12 cellular contexts compared by ENCODE assay signal in the genomic region with DNA sequence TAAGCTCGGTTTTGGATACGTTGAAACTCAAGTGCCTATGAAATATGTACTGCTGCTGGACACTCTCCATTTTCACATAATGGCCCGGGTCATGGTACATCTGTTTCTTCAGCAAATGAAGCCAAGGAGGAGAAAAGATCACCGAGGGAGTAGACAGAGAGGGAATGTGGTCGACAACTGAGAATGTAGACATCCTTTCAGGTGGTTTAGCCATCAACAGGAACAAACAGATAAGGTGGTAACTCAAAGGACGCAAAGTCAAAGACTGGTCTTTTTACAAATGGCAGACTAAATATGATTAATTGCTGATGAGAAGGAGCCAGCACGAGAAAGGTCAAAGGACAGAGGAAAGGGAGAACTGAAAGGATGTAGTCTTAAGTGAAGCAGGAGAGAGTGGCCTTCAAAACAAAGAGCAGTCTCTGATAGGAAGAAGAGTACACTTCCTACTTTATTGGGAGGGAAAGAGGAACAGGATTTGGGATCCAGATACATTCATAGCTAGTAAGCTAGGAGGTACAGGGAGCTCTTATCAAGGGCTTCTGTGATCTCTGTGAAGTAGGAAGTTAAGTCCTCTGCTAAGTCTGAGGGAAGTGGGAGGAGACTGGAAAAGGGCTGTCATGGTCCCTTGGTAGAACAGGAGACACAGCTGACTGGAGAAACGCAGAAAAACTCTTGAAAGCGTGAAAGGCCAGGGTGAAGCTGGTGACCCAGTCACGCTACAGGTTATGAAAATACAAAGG. TPM values are rescaled to one million over a fixed set of nuclear protein-coding genes. Genes with fewer than 3 reads are reported as not detected.
A peak's percentile ranks its signal among the peaks of the same experiment; 100 is the strongest.
DNase-seq lines count a peak whose midpoint lies in the region; ATAC-seq and TF ChIP-seq lines count a peak whose summit lies in the region.
"Had no signal": no experiment of that assay in that cellular context is flagged by ENCODE, and none has a peak within 500 bp of the region (broad histone marks: within the 10 kb centered on the region; RNA-seq: fewer than 3 reads in every experiment).

No MANE protein-coding gene starts in this region.

- H3K4me1 Mint-ChIP-seq in stimulated activated naive B cell treated with anti-CD40 and anti-IgM and Interleukin-4, amounts not matched to agents 10 μg/mL and 1 μg/mL and 100 μg/mL, for 72 hours, result peaks cover 34 to 54% of the 10 kb centered on the region in 2 donors
- H3K4me1 Mint-ChIP-seq in activated T-cell treated with anti-CD3 and anti-CD28 coated beads, Interleukin-2, amount 50 U/mL, for 72 hours (ENCODE audit: low read depth), result no peaks in the 10 kb centered on the region

- H3K36me3 Mint-ChIP-seq in stimulated activated naive B cell treated with anti-CD40 and anti-IgM and Interleukin-4, amounts not matched to agents 10 μg/mL and 1 μg/mL and 100 μg/mL, for 72 hours, result peaks cover 39 to 50% of the 10 kb centered on the region in 2 donors
- H3K36me3 Mint-ChIP-seq in activated T-cell treated with anti-CD3 and anti-CD28 coated beads, Interleukin-2, amount 50 U/mL, for 72 hours (ENCODE audit: insufficient read depth in 2 of 2), result peaks cover 1 to 20% of the 10 kb centered on the region in 2 donors

- H3K4me3 Mint-ChIP-seq in stimulated activated naive B cell treated with anti-CD40 and anti-IgM and Interleukin-4, amounts not matched to agents 10 μg/mL and 1 μg/mL and 100 μg/mL, for 72 hours, result peak overlapping the region; percentile 43 to 54
- H3K4me3 Mint-ChIP-seq in activated T-cell treated with anti-CD3 and anti-CD28 coated beads, Interleukin-2, amount 50 U/mL, for 72 hours, result no peak overlapping the region
- H3K4me3 Mint-ChIP-seq: activated T-helper 17 cell treated with anti-CD3 and anti-CD28 coated beads, Interleukin-2, amount 50 U/mL, for 72 hours; naive thymus-derived CD4-positive, alpha-beta T cell had no signal

- peak; percentile 61 for ATAC-seq in HG02763 (IDR thresholded peaks at IDR 0.05; ENCODE audit: unreplicated experiment)
- peak; percentile 87 to 88 for ATAC-seq in stimulated activated naive B cell treated with anti-CD40 and anti-IgM and Interleukin-4, amounts not matched to agents 10 μg/mL and 1 μg/mL and 100 μg/mL, for 72 hours (replicated peaks)
- ATAC-seq in activated T-cell treated with anti-CD3 and anti-CD28 coated beads, Interleukin-2, amount 50 U/mL, for 72 hours (replicated peaks in 1 of 2), result no peak

- H3K4me3 ChIP-seq in NB4 (ENCODE audit: low read depth, low read length), result no peak overlapping the region
- H3K4me3 ChIP-seq: PC-9 had no signal

- no peaks in the 10 kb centered on the region for H3K9me3 Mint-ChIP-seq in stimulated activated naive B cell treated with anti-CD40 and anti-IgM and Interleukin-4, amounts not matched to agents 10 μg/mL and 1 μg/mL and 100 μg/mL, for 72 hours
- no peaks in the 10 kb centered on the region for H3K9me3 Mint-ChIP-seq in activated T-cell treated with anti-CD3 and anti-CD28 coated beads, Interleukin-2, amount 50 U/mL, for 72 hours
- H3K9me3 Mint-ChIP-seq: activated T-helper 17 cell treated with anti-CD3 and anti-CD28 coated beads, Interleukin-2, amount 50 U/mL, for 72 hours; naive thymus-derived CD4-positive, alpha-beta T cell had no signal

- peak overlapping the region; percentile 95 for H3K27ac Mint-ChIP-seq in stimulated activated naive B cell treated with anti-CD40 and anti-IgM and Interleukin-4, amounts not matched to agents 10 μg/mL and 1 μg/mL and 100 μg/mL, for 72 hours
- H3K27ac Mint-ChIP-seq in activated T-cell treated with anti-CD3 and anti-CD28 coated beads, Interleukin-2, amount 50 U/mL, for 72 hours, result no peak overlapping the region
- H3K27ac Mint-ChIP-seq: activated T-helper 17 cell treated with anti-CD3 and anti-CD28 coated beads, Interleukin-2, amount 50 U/mL, for 72 hours had no signal

- no peak for TF ChIP-seq CTCF in NB4 (IDR thresholded peaks at IDR 0.05; ENCODE audit: low read depth, low read length)

- H3K27me3 Mint-ChIP-seq in stimulated activated naive B cell treated with anti-CD40 and anti-IgM and Interleukin-4, amounts not matched to agents 10 μg/mL and 1 μg/mL and 100 μg/mL, for 72 hours, result no peaks in the 10 kb centered on the region
- H3K27me3 Mint-ChIP-seq in activated T-cell treated with anti-CD3 and anti-CD28 coated beads, Interleukin-2, amount 50 U/mL, for 72 hours (ENCODE audit: low read depth), result no peaks in the 10 kb centered on the region
- H3K27me3 Mint-ChIP-seq: activated T-helper 17 cell treated with anti-CD3 and anti-CD28 coated beads, Interleukin-2, amount 50 U/mL, for 72 hours; naive thymus-derived CD4-positive, alpha-beta T cell had no signal

- peak; percentile 27 for DNase-seq in SIG-M5 treated with dmso at 0.1 percent for 504 hours (lab: John Stamatoyannopoulos, UW; ENCODE audit: unreplicated experiment)
- DNase-seq in SIG-M5 (lab: John Stamatoyannopoulos, UW), result no peak
- peak; percentile 14 for DNase-seq in NB4 (ENCODE audit: low read depth)
- DNase-seq in stimulated activated naive B cell treated with anti-CD40 and anti-IgM and Interleukin-4, amounts not matched to agents 10 μg/mL and 1 μg/mL and 100 μg/mL, for 72 hours, result peak; percentile 83
- DNase-seq in anterior cingulate cortex (lab: John Stamatoyannopoulos, UW), result no peak
- DNase-seq in activated T-cell treated with anti-CD3 and anti-CD28 coated beads, Interleukin-2, amount 50 U/mL, for 72 hours, result no peak
- no peak for DNase-seq in HuH-7 (ENCODE audit: low spot score)
- DNase-seq: erythroblast; naive thymus-derived CD4-positive, alpha-beta T cell; PC-9 had no signal

- TF ChIP-seq POLR2A in NB4 (IDR thresholded peaks at IDR 0.05; ENCODE audit: extremely low read depth, insufficient read length), result no peak

RNA-seq across cellular contexts. Expression of a gene that starts 28.3 kb away (rescaled TPM):
- 10 to 100 TPM; 42.8 to 53.4 TPM for total RNA-seq in activated T-cell treated with anti-CD3 and anti-CD28 coated beads, Interleukin-2, amount 50 U/mL, for 72 hours

RNA-seq across cellular contexts. Expression of a gene that starts 45.9 kb away (rescaled TPM):
- not detected for total RNA-seq in activated T-cell treated with anti-CD3 and anti-CD28 coated beads, Interleukin-2, amount 50 U/mL, for 72 hours
- total RNA-seq: activated T-helper 17 cell treated with anti-CD3 and anti-CD28 coated beads, Interleukin-2, amount 50 U/mL, for 72 hours; naive thymus-derived CD4-positive, alpha-beta T cell; PC-9 had no signal

Comparison
In these comparisons a context has a peak if more than half of its experiments do, and no peak if none do; other contexts are left out.
1. DNase-seq: peak in SIG-M5 treated with dmso at 0.1 percent for 504 hours (single experiment), NB4 (single experiment) and stimulated activated naive B cell treated with anti-CD40 and anti-IgM and Interleukin-4, amounts not matched to agents 10 μg/mL and 1 μg/mL and 100 μg/mL, for 72 hours (single experiment); none in SIG-M5 (single experiment), anterior cingulate cortex (0 of 58), activated T-cell treated with anti-CD3 and anti-CD28 coated beads, Interleukin-2, amount 50 U/mL, for 72 hours (0 of 2) and HuH-7 (single experiment).
2. ATAC-seq: peak in HG02763 (single experiment) and stimulated activated naive B cell treated with anti-CD40 and anti-IgM and Interleukin-4, amounts not matched to agents 10 μg/mL and 1 μg/mL and 100 μg/mL, for 72 hours (2 of 2); none in activated T-cell treated with anti-CD3 and anti-CD28 coated beads, Interleukin-2, amount 50 U/mL, for 72 hours (0 of 2).
3. H3K4me3 Mint-ChIP-seq: peak in stimulated activated naive B cell treated with anti-CD40 and anti-IgM and Interleukin-4, amounts not matched to agents 10 μg/mL and 1 μg/mL and 100 μg/mL, for 72 hours (2 of 2); none in activated T-cell treated with anti-CD3 and anti-CD28 coated beads, Interleukin-2, amount 50 U/mL, for 72 hours (0 of 2).